ENCODE assay signal across 17 cellular contexts in the genomic region with DNA sequence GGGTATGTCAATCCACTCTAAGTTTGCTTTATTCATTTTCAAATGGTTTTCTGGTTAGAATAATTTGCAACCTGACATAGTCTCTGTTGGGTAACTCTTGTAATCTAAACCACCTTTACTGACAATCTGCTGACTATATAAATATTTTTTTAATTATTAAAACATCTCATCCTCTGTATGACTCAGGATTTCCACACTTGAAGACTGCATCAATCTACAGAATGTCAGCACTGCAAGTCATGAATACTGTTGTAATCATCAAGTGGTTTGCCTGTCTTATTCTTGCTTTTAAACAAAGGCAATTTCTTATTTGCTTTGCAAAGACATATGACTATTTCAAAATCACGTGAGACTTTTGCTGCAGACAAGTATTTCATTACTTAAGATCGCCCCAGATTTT. TPM values are rescaled to one million over a fixed set of nuclear protein-coding genes. Genes with fewer than 3 reads are reported as not detected.
DNase-seq lines count a peak whose midpoint lies in the region; ATAC-seq and TF ChIP-seq lines count a peak whose summit lies in the region.
"Had no signal": no experiment of that assay in that cellular context is flagged by ENCODE, and none has a peak within 500 bp of the region (broad histone marks: within the 10 kb centered on the region; RNA-seq: fewer than 3 reads in every experiment).

No MANE protein-coding gene starts in this region.

- peaks cover 10 to 34% of the 10 kb centered on the region in 2 experiments; a peak in 3 of 4 replicates for H3K79me1 ChIP-seq in IMR-90 (ENCODE audit: low read depth in 1 of 2, low read length in 2 of 2)

- H3K4me2 ChIP-seq in IMR-90 (ENCODE audit: low read depth, low read length), result 0 out of 2 replicates have a peak overlapping the region, but pooled peaks have one; percentile 9
- H3K4me2 ChIP-seq: KMS-11 had no signal

- H3K4ac ChIP-seq in IMR-90 (ENCODE audit: low read depth, low read length), result no peak overlapping the region

- WGBS in IMR-90 (ENCODE audit: extremely low coverage in 2 of 2, insufficient read length in 1 of 2), 2 experiments, result no CpG with 5 or more reads among the region's 2 CpGs

- dilution Hi-C loops in IMR-90 (cut with HindIII; ENCODE audit: low sequenced_read_pairs, unreplicated experiment), result no loop called here

- no peak overlapping the region for H3K27ac Mint-ChIP-seq in CD8-positive, alpha-beta T cell
- H3K27ac Mint-ChIP-seq in Caco-2 (ENCODE audit: unreplicated experiment), result no peak overlapping the region
- H3K27ac Mint-ChIP-seq: activated naive CD8-positive, alpha-beta T cell treated with anti-CD3 and anti-CD28 coated beads, Interleukin-2, amount 10 ng/mL, durations not matched to agents 7 days and 5 days; stimulated activated naive CD8-positive, alpha-beta T cell treated with anti-CD3 and anti-CD28 coated beads, Interleukin-15, Interleukin-2, amounts not matched to agents 100 ng/mL and 50 ng/mL, for 24 hours had no signal

- H3K4me1 ChIP-seq in IMR-90 (ENCODE audit: control insufficient read depth, insufficient read depth, low read length) (peaks cover 12% of the 10 kb centered on the region), Caco-2 (no peaks in the 10 kb centered on the region)
- H3K4me1 ChIP-seq in CD8-positive, alpha-beta T cell (ENCODE audit: insufficient read depth, low read length), result no peaks in the 10 kb centered on the region

- in situ Hi-C loops in IMR-90 (cut with MboI; ENCODE audit: low sequenced_read_pairs), result no loop called here

- TF ChIP-seq RAD21 in IMR-90 (IDR thresholded peaks at IDR 0.05; ENCODE audit: low read length), result no peak

- H2BK20ac ChIP-seq in IMR-90 (ENCODE audit: low read depth, low read length), result no peak overlapping the region

- no peak for TF ChIP-seq CTCF in AG10803 (conservative IDR thresholded peaks at IDR 0.05; ENCODE audit: low read length)
- TF ChIP-seq CTCF in IMR-90 (conservative IDR thresholded peaks at IDR 0.05; ENCODE audit: low read depth, low read length), result no peak
- no peak for TF ChIP-seq CTCF in cardiac fibroblast (IDR thresholded peaks at IDR 0.05; ENCODE audit: low read depth, low read length)
- no peak for TF ChIP-seq CTCF in CD8-positive, alpha-beta T cell (IDR thresholded peaks at IDR 0.05)
- TF ChIP-seq CTCF in Caco-2 (IDR thresholded peaks at IDR 0.05; ENCODE audit: insufficient read depth in 1 of 2, low read depth in 1 of 2, low read length in 1 of 2, severe bottlenecking in 1 of 2, unreplicated experiment in 1 of 2), result no peak

- H3K4me1 Mint-ChIP-seq in CD8-positive, alpha-beta T cell (ENCODE audit: low read depth), result no peaks in the 10 kb centered on the region
- H3K4me1 Mint-ChIP-seq in Caco-2 (ENCODE audit: low read depth, unreplicated experiment), result peaks cover 15% of the 10 kb centered on the region
- H3K4me1 Mint-ChIP-seq: activated naive CD8-positive, alpha-beta T cell treated with anti-CD3 and anti-CD28 coated beads, Interleukin-2, amount 10 ng/mL, durations not matched to agents 7 days and 5 days had no signal

- no peak overlapping the region for H2AK5ac ChIP-seq in IMR-90 (ENCODE audit: low read depth, low read length)

- H3K9me3 Mint-ChIP-seq in CD8-positive, alpha-beta T cell, result peaks cover 6% of the 10 kb centered on the region
- no peaks in the 10 kb centered on the region for H3K9me3 Mint-ChIP-seq in Caco-2 (ENCODE audit: unreplicated experiment)
- H3K9me3 Mint-ChIP-seq: activated naive CD8-positive, alpha-beta T cell treated with anti-CD3 and anti-CD28 coated beads, Interleukin-2, amount 10 ng/mL, durations not matched to agents 7 days and 5 days; stimulated activated naive CD8-positive, alpha-beta T cell treated with anti-CD3 and anti-CD28 coated beads, Interleukin-15, Interleukin-2, amounts not matched to agents 100 ng/mL and 50 ng/mL, for 24 hours had no signal

- no peak overlapping the region for H3K9ac ChIP-seq in IMR-90 (ENCODE audit: low read depth, low read length)
- H3K9ac ChIP-seq: KMS-11 had no signal

- H3K18ac ChIP-seq in IMR-90 (ENCODE audit: low read depth, low read length), result no peak overlapping the region

- peaks cover 10% of the 10 kb centered on the region for H3K36me3 ChIP-seq in IMR-90 (ENCODE audit: control insufficient read depth, insufficient read depth, low read length)
- no peaks in the 10 kb centered on the region for H3K36me3 ChIP-seq in CD8-positive, alpha-beta T cell (ENCODE audit: insufficient read depth, low read length)
- no peaks in the 10 kb centered on the region for H3K36me3 ChIP-seq in Caco-2 (ENCODE audit: control insufficient read depth, insufficient read depth, low read length)

- no peaks in the 10 kb centered on the region for H3K27me3 ChIP-seq in IMR-90 (ENCODE audit: control insufficient read depth, insufficient read depth, low read length)
- no peaks in the 10 kb centered on the region for H3K27me3 ChIP-seq in CD8-positive, alpha-beta T cell (ENCODE audit: insufficient read depth, low read length)
- H3K27me3 ChIP-seq in Caco-2 (replicated peaks; ENCODE audit: control insufficient read depth, insufficient read depth, low read length), result no peaks in the 10 kb centered on the region

- H3K36me3 Mint-ChIP-seq in CD8-positive, alpha-beta T cell, result no peaks in the 10 kb centered on the region
- H3K36me3 Mint-ChIP-seq in Caco-2 (ENCODE audit: insufficient read depth, unreplicated experiment), result no peaks in the 10 kb centered on the region
- H3K36me3 Mint-ChIP-seq: activated naive CD8-positive, alpha-beta T cell treated with anti-CD3 and anti-CD28 coated beads, Interleukin-2, amount 10 ng/mL, durations not matched to agents 7 days and 5 days had no signal

- no peaks in the 10 kb centered on the region for H4K20me1 ChIP-seq in IMR-90 (ENCODE audit: insufficient read depth, low read length)

- 0 out of 2 replicates have a peak, but pooled peaks cover 3% of the 10 kb centered on the region for H3K9me1 ChIP-seq in IMR-90 (ENCODE audit: insufficient read depth, low read length)

- POLR2A ChIA-PET in IMR-90 (lab: Charles Lee; ENCODE audit: unreplicated experiment), result no interaction called here
- POLR2A ChIA-PET in CD8-positive, alpha-beta T cell (lab: Charles Lee), result no interaction called here
- POLR2A ChIA-PET in Caco-2 (lab: Charles Lee), result no interaction called here

- no peaks in the 10 kb centered on the region for H3K27me3 Mint-ChIP-seq in CD8-positive, alpha-beta T cell (ENCODE audit: low read depth)
- H3K27me3 Mint-ChIP-seq in Caco-2 (ENCODE audit: insufficient read depth, unreplicated experiment), result no peaks in the 10 kb centered on the region
- H3K27me3 Mint-ChIP-seq: activated naive CD8-positive, alpha-beta T cell treated with anti-CD3 and anti-CD28 coated beads, Interleukin-2, amount 10 ng/mL, durations not matched to agents 7 days and 5 days; stimulated activated naive CD8-positive, alpha-beta T cell treated with anti-CD3 and anti-CD28 coated beads, Interleukin-15, Interleukin-2, amounts not matched to agents 100 ng/mL and 50 ng/mL, for 24 hours had no signal

- no peak overlapping the region for H4K8ac ChIP-seq in IMR-90 (ENCODE audit: low read depth in 2 of 2, low read length in 2 of 2)

- H4K5ac ChIP-seq in IMR-90 (ENCODE audit: low read depth, low read length), result no peak overlapping the region

- BruUV-seq in IMR-90 (replicated peaks; lab: Mats Ljungman, UMichigan) (no TSS peak), Caco-2 (replicated peaks; lab: Mats Ljungman, UMichigan) (no TSS peak)

- no peak overlapping the region for H3K4me3 Mint-ChIP-seq in CD8-positive, alpha-beta T cell
- H3K4me3 Mint-ChIP-seq in Caco-2 (ENCODE audit: unreplicated experiment), result no peak overlapping the region
- H3K4me3 Mint-ChIP-seq: activated naive CD8-positive, alpha-beta T cell treated with anti-CD3 and anti-CD28 coated beads, Interleukin-2, amount 10 ng/mL, durations not matched to agents 7 days and 5 days; activated T-cell treated with anti-CD3 and anti-CD28 coated beads, Interleukin-2, amount 50 U/mL, for 4 hours; stimulated activated naive CD8-positive, alpha-beta T cell treated with anti-CD3 and anti-CD28 coated beads, Interleukin-15, Interleukin-2, amounts not matched to agents 100 ng/mL and 50 ng/mL, for 24 hours had no signal

- no peak overlapping the region for H3K4me3 ChIP-seq in AG10803 (ENCODE audit: low read length)
- no peak overlapping the region for H3K4me3 ChIP-seq in IMR-90 (ENCODE audit: insufficient read depth, low read depth, low read length)
- H3K4me3 ChIP-seq in cardiac fibroblast (replicated peaks in 1 of 2; ENCODE audit: low read depth in 2 of 2, low read length in 2 of 2), result no peak overlapping the region
- H3K4me3 ChIP-seq in CD8-positive, alpha-beta T cell (ENCODE audit: low read depth, low read length), result no peak overlapping the region
- H3K4me3 ChIP-seq in Caco-2 (ENCODE audit: low read depth, low read length), result no peak overlapping the region

- H3K14ac ChIP-seq in IMR-90 (replicated peaks; ENCODE audit: low read depth, low read length), result no peak overlapping the region

- DNase-seq in AG10803 (ENCODE audit: low read depth) (peak; percentile 96), IMR-90 (peak; percentile 87), cardiac fibroblast (ENCODE audit: low read depth in 2 of 2) (peak; percentile 62 to 80), iris pigment epithelial cell (ENCODE audit: low read depth) (peak; percentile 93), NCI-H748 treated with DMSO at 0.1 percent for 48 hours (lab: John Stamatoyannopoulos, UW) (no peak), Caco-2 (no peak)
- no peak for DNase-seq in CD8-positive, alpha-beta T cell
- DNase-seq in central memory CD4-positive, alpha-beta T cell, result no peak
- DNase-seq: activated naive CD8-positive, alpha-beta T cell treated with anti-CD3 and anti-CD28 coated beads, Interleukin-2, amount 10 ng/mL, durations not matched to agents 7 days and 5 days; activated T-cell treated with anti-CD3 and anti-CD28 coated beads, Interleukin-2, amount 50 U/mL, for 4 hours; NCI-H1417 treated with DMSO at 0.1 percent for 48 hours; NCI-H510A treated with DMSO at 0.1 percent for 48 hours; occipital lobe; OCI-M1 had no signal

- H2AK9ac ChIP-seq in IMR-90 (replicated peaks; ENCODE audit: low read depth, low read length, poor library complexity), result no peak overlapping the region

- H3K23ac ChIP-seq in IMR-90 (ENCODE audit: low read depth, low read length), result no peak overlapping the region

- no peak for TF ChIP-seq POLR2A in IMR-90 (IDR thresholded peaks at IDR 0.05; ENCODE audit: low read depth, low read length)

- H2BK120ac ChIP-seq in IMR-90 (ENCODE audit: low read depth, low read length), result no peak overlapping the region

- no peaks in the 10 kb centered on the region for H3K9me3 ChIP-seq in IMR-90 (ENCODE audit: control insufficient read depth, insufficient read depth, low read length)
- H3K9me3 ChIP-seq in CD8-positive, alpha-beta T cell (ENCODE audit: low read length), result no peaks in the 10 kb centered on the region
- no peaks in the 10 kb centered on the region for H3K9me3 ChIP-seq in Caco-2

- ATAC-seq in IMR-90 (ENCODE audit: low read depth), result peak; percentile 47
- no peak for ATAC-seq in CD8-positive, alpha-beta T cell
- ATAC-seq: activated T-cell treated with anti-CD3 and anti-CD28 coated beads, Interleukin-2, amount 50 U/mL, for 4 hours had no signal

- CTCF ChIA-PET in IMR-90 (lab: Yijun Ruan, JAX) (no interaction called here), Caco-2 (lab: Charles Lee) (no interaction called here)
- CTCF ChIA-PET in CD8-positive, alpha-beta T cell (lab: Charles Lee), result no interaction called here

- no peak overlapping the region for H4K91ac ChIP-seq in IMR-90 (ENCODE audit: insufficient read depth, low read depth, low read length)

- H2BK15ac ChIP-seq in IMR-90 (ENCODE audit: low read depth, low read length), result no peak overlapping the region

- no peak overlapping the region for H2AFZ ChIP-seq in IMR-90 (replicated peaks; ENCODE audit: low read length, poor library complexity)

- no peak overlapping the region for H3K56ac ChIP-seq in IMR-90 (ENCODE audit: extremely low read depth, insufficient read depth, low read length)

- H3K27ac ChIP-seq in IMR-90 (ENCODE audit: insufficient read depth, low read length), result no peak overlapping the region
- no peak overlapping the region for H3K27ac ChIP-seq in CD8-positive, alpha-beta T cell (ENCODE audit: low read depth, low read length)
- H3K27ac ChIP-seq: HL-60, KMS-11 had no signal

- H2BK5ac ChIP-seq in IMR-90 (ENCODE audit: low read depth, low read length, poor library complexity, severe bottlenecking), result peak overlapping the region; percentile 76

- intact Hi-C loops in IMR-90 (cut with micrococcal nuclease), result no loop called here
- intact Hi-C loops in CD8-positive, alpha-beta T cell (cut with DNase I, micrococcal nuclease), result no loop called here
- intact Hi-C loops in Caco-2 (cut with micrococcal nuclease; ENCODE audit: unreplicated experiment), result no loop called here

RNA-seq across cellular contexts. Expression of gene VGLL3, which starts 42.1 kb away (rescaled TPM):
- 96.7 and 97.3 TPM in 2 replicates for total RNA-seq in IMR-90 (2012; rRNA removed)
- polyA plus RNA-seq in IMR-90 (2012; rRNA removed), result 46.2 and 71.4 TPM in 2 replicates
- 14.7 and 55.4 TPM in 2 replicates for polyA plus RNA-seq in IMR-90 (2012; cell fraction: cytosol; rRNA removed)
- polyA plus RNA-seq in IMR-90 (2012; cell fraction: nucleus; rRNA removed; ENCODE audit: low replicate concordance), result 58.3 and 90.7 TPM in 2 replicates
- total RNA-seq in CD8-positive, alpha-beta T cell, result not detected
- 8.2 and 10.4 TPM in 2 replicates for total RNA-seq in Caco-2 (2022)
- total RNA-seq: activated naive CD8-positive, alpha-beta T cell treated with anti-CD3 and anti-CD28 coated beads, Interleukin-2, amount 10 ng/mL, durations not matched to agents 7 days and 5 days had no signal

Comparison
In these comparisons a context has a peak if more than half of its experiments do, and no peak if none do; other contexts are left out.
1. DNase-seq: peak in AG10803 (single experiment), IMR-90 (single experiment), cardiac fibroblast (2 of 2) and iris pigment epithelial cell (single experiment); none in CD8-positive, alpha-beta T cell (0 of 7), central memory CD4-positive, alpha-beta T cell (single experiment), NCI-H748 treated with DMSO at 0.1 percent for 48 hours (single experiment) and Caco-2 (0 of 2).